In genomic region chr14:61512508-61512907, GRCh38 we compare ENCODE assay signal across 2 cellular contexts.
TF ChIP-seq lines count a peak whose summit lies in the region.

No MANE protein-coding gene starts in this region.

TF ChIP-seq in SK-N-SH, 30 proteins besides CTCF, POLR2A, EP300 and RAD21 (continued from another document):
- TF ChIP-seq ZBTB33 (IDR thresholded peaks at IDR 0.05; ENCODE audit: borderline replicate concordance, low read depth), result no peak
- TF ChIP-seq CHD2 (IDR thresholded peaks at IDR 0.05; ENCODE audit: low read length, partially characterized antibody), result no peak
- no peak for TF ChIP-seq ELF1 (IDR thresholded peaks at IDR 0.05)
- TF ChIP-seq JUND (IDR thresholded peaks at IDR 0.05), result no peak
- no peak for TF ChIP-seq SIN3A (IDR thresholded peaks at IDR 0.05; ENCODE audit: borderline replicate concordance, low read depth, low read length)
- no peak for TF ChIP-seq USF2 (IDR thresholded peaks at IDR 0.05; ENCODE audit: borderline replicate concordance, low read depth, low read length)

TF ChIP-seq in SK-N-SH treated with all-trans-retinoic acid at 6 μM for 48 hours, 23 proteins besides CTCF, POLR2A, EP300 and RAD21 (continued from another document):
- no peak for TF ChIP-seq TSHZ2 (CRISPR knock-in tag; IDR thresholded peaks at IDR 0.05)
- no peak for TF ChIP-seq CSDC2 (CRISPR knock-in tag; IDR thresholded peaks at IDR 0.05)
- TF ChIP-seq ISL1 (CRISPR knock-in tag; IDR thresholded peaks at IDR 0.05), result no peak
- no peak for TF ChIP-seq ARNTL (CRISPR knock-in tag; IDR thresholded peaks at IDR 0.05; ENCODE audit: borderline replicate concordance, low read depth)
